Comparison of ENCODE assay signal across 8 cellular contexts in the genomic region with DNA sequence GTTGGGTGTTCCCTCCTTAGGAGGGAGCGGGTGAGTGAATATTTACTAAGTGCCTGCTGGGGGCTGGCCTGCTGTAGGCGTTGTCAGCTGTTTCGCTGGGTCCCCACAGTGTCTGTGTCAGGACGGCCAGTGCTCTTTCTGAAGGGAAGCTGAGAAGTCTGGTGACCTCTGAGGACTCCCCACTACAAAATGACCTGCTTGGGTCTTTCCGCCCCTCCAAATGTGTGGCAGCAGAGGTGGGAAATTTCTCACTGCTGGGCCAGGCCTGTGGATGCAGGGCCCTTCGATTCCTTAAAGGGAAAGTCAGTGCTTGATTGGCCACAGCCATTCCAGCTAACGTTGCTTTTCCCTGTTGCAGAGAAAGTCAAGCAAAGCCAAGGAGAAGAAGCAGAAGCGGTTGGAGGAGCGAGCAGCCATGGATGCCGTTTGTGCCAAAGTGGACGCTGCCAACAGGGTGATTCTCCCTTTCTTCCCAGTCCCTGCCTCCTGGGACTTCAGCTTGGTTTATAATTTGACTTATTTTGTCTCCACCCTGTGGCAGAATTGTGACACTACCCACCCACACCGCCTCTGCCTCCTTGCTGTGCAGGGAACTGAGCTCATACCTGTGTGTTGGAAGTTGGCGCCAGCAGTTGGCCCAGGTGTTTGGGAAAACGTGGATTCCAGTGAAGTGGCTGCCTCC. TPM values are rescaled to one million over a fixed set of nuclear protein-coding genes. Genes with fewer than 3 reads are reported as not detected.
DNase-seq lines count a peak whose midpoint lies in the region; ATAC-seq and TF ChIP-seq lines count a peak whose summit lies in the region.

No MANE protein-coding gene starts in this region.

- DNase-seq in EH (ENCODE audit: low read depth) = peak; percentile 79
- DNase-seq in SK-MEL-5 (ENCODE audit: low read depth, low spot score) = peak; percentile 64
- peak; percentile 77 to 92 (median 88) for DNase-seq in adrenal gland
- DNase-seq in heart left ventricle = peak; percentile 65 to 78 (median 70)
- peak; percentile 70 to 88 for DNase-seq in trophoblast cell

- H3K9me3 ChIP-seq in Loucy (ENCODE audit: insufficient read depth, low read depth, low read length) (no peaks in the 10 kb centered on the region), adrenal gland (replicated peaks in 1 of 3) (no peaks in the 10 kb centered on the region), heart left ventricle (no peaks in the 10 kb centered on the region), trophoblast cell (ENCODE audit: insufficient read depth, low read depth, low read length) (peaks cover 6% of the 10 kb centered on the region)

- peak; percentile 55 to 88 (median 83) for ATAC-seq in heart left ventricle
- ATAC-seq in GM19324 (IDR thresholded peaks at IDR 0.05; ENCODE audit: low FRiP score, unreplicated experiment) = no peak
- ATAC-seq in HG02678 (IDR thresholded peaks at IDR 0.05; ENCODE audit: unreplicated experiment) = no peak

- no peak overlapping the region for H3K4ac ChIP-seq in trophoblast cell (ENCODE audit: low read depth, low read length)

- H3K36me3 ChIP-seq in Loucy (ENCODE audit: insufficient read depth, low read length) = peaks cover 14% of the 10 kb centered on the region; the same call in 1 of the 2 replicates
- peaks cover 0 to 24% of the 10 kb centered on the region in 2 donors for H3K36me3 ChIP-seq in adrenal gland (replicated peaks in 1 of 2)
- H3K36me3 ChIP-seq in heart left ventricle = peaks cover 0 to 42% (median 27%) of the 10 kb centered on the region in 9 donors
- H3K36me3 ChIP-seq in trophoblast cell (ENCODE audit: control insufficient read depth in 1 of 2, insufficient read depth in 2 of 2, low read length in 2 of 2) = peaks cover 19 to 24% of the 10 kb centered on the region in 2 experiments

- H4K91ac ChIP-seq in trophoblast cell (ENCODE audit: low read depth, low read length) = no peak overlapping the region

- H3K18ac ChIP-seq in trophoblast cell (ENCODE audit: low read length) = no peak overlapping the region

- H2AK5ac ChIP-seq in trophoblast cell (ENCODE audit: low read length) = no peak overlapping the region

- H2BK120ac ChIP-seq in trophoblast cell (ENCODE audit: insufficient read depth, low read length, poor library complexity) = no peak overlapping the region

- H3K79me1 ChIP-seq in trophoblast cell (ENCODE audit: low read length) = no peaks in the 10 kb centered on the region

- H4K20me1 ChIP-seq in Loucy (ENCODE audit: insufficient read depth, low read length, poor library complexity, severe bottlenecking) = peaks cover 24% of the 10 kb centered on the region

- H3K27ac ChIP-seq in adrenal gland (peak overlapping the region; percentile 28 to 79 (median 74)), heart left ventricle (peak overlapping the region; percentile 12 to 83 (median 68)), trophoblast cell (ENCODE audit: low read depth, low read length) (no peak overlapping the region)

- H3K9ac ChIP-seq in Loucy (ENCODE audit: low read depth, low read length, poor library complexity, severe bottlenecking) (no peak overlapping the region), trophoblast cell (ENCODE audit: low read length) (no peak overlapping the region)

- no peak overlapping the region for H2AFZ ChIP-seq in Loucy (ENCODE audit: low read length)
- H2AFZ ChIP-seq in trophoblast cell (ENCODE audit: insufficient read depth, low read length, poor library complexity) = no peak overlapping the region

- TF ChIP-seq POLR2A in adrenal gland (IDR thresholded peaks at IDR 0.05) (no peak), heart left ventricle (IDR thresholded peaks at IDR 0.05) (no peak)

- H4K12ac ChIP-seq in trophoblast cell (ENCODE audit: low read depth, low read length) = no peak overlapping the region

- no peak overlapping the region for H2BK5ac ChIP-seq in trophoblast cell (ENCODE audit: low read depth, low read length, poor library complexity)

- WGBS in adrenal gland, 4 donors = 27 to 37% (median 33%) methylated on average over 7 to 14 of the region's 14 CpGs
- WGBS in heart left ventricle, 4 donors = 27 to 38% (median 28%) methylated on average over 14 of the region's 14 CpGs
- no CpG with 5 or more reads among the region's 14 CpGs for WGBS in trophoblast cell (ENCODE audit: extremely low coverage, insufficient coverage, insufficient read length)

- no peaks in the 10 kb centered on the region for H3F3A ChIP-seq in Loucy (ENCODE audit: low read depth)

- TF ChIP-seq CTCF in Loucy (conservative IDR thresholded peaks at IDR 0.05; ENCODE audit: low read length) = peak; percentile 69
- TF ChIP-seq CTCF in adrenal gland (IDR thresholded peaks at IDR 0.05) = peak; percentile 70 to 94 (median 86)
- peak; percentile 55 to 85 (median 75) for TF ChIP-seq CTCF in heart left ventricle (IDR thresholded peaks at IDR 0.05)

- no peaks in the 10 kb centered on the region for H3K27me3 ChIP-seq in Loucy (ENCODE audit: insufficient read depth, low read length, poor library complexity, severe bottlenecking)
- H3K27me3 ChIP-seq in adrenal gland = no peaks in the 10 kb centered on the region
- H3K27me3 ChIP-seq in heart left ventricle = no peaks in the 10 kb centered on the region
- H3K27me3 ChIP-seq in trophoblast cell (ENCODE audit: insufficient read depth, low read length) = no peaks in the 10 kb centered on the region

- no peak overlapping the region for H3K23ac ChIP-seq in trophoblast cell (ENCODE audit: low read length)

- H4K8ac ChIP-seq in trophoblast cell (ENCODE audit: low read depth, low read length) = no peak overlapping the region

- no peak overlapping the region for H2BK12ac ChIP-seq in trophoblast cell (ENCODE audit: low read length)

- H3K4me1 ChIP-seq in Loucy (ENCODE audit: insufficient read depth, low read length, poor library complexity, severe bottlenecking) (peaks cover 23% of the 10 kb centered on the region), adrenal gland (replicated peaks in 1 of 2) (peaks cover 15 to 23% of the 10 kb centered on the region in 2 donors), heart left ventricle (peaks cover 0 to 31% (median 22%) of the 10 kb centered on the region in 12 donors), trophoblast cell (ENCODE audit: control insufficient read depth in 1 of 2, insufficient read depth in 2 of 2, low read length in 2 of 2) (no peaks in the 10 kb centered on the region)

- H3K9me2 ChIP-seq in Loucy (replicated peaks; ENCODE audit: low read depth, low read length) = no peaks in the 10 kb centered on the region

- in situ Hi-C loops in SK-MEL-5 (cut with HindIII; ENCODE audit: low pct_unique_long_range_greater_than_20kb, low sequenced_read_pairs) = no loop called here

- H3K14ac ChIP-seq in trophoblast cell (ENCODE audit: low read length) = no peak overlapping the region

- H3K4me2 ChIP-seq in Loucy (ENCODE audit: low read depth, low read length, poor library complexity, severe bottlenecking) (no peak overlapping the region), trophoblast cell (ENCODE audit: low read length) (no peak overlapping the region)

- H3K4me3 ChIP-seq in Loucy (ENCODE audit: low read length, poor library complexity, severe bottlenecking) = no peak overlapping the region
- peak overlapping the region in 1 of 4 donors; percentile 8 for H3K4me3 ChIP-seq in adrenal gland
- H3K4me3 ChIP-seq in heart left ventricle = peak overlapping the region in 10 of 12 donors; percentile 0 to 46 (median 27)
- no peak overlapping the region for H3K4me3 ChIP-seq in trophoblast cell (ENCODE audit: low read depth, low read length)

- intact Hi-C loops in adrenal gland (cut with DNase I) (loop anchor here (2.0 to 10.0 kb wide), 2 partner anchors 109 to 181 kb away; partner anchors contain the start of gene ZFTA (in 1 of the 2)), heart left ventricle (cut with DNase I) (loop anchor here (1.0 to 10.0 kb wide), 8 partner anchors 71 to 181 kb away; partner anchors contain the start of gene ZFTA (in 6 of the 10))

- H3K79me2 ChIP-seq in Loucy (ENCODE audit: insufficient read depth, low read length) = peaks cover 52% of the 10 kb centered on the region
- no peaks in the 10 kb centered on the region for H3K79me2 ChIP-seq in trophoblast cell (ENCODE audit: control insufficient read depth, insufficient read depth, low read length, poor library complexity)

RNA-seq across cellular contexts. Expression of gene NAA40, which starts 6.8 kb away (rescaled TPM):
- 8.7 and 10.0 TPM in 2 replicates for total RNA-seq in SK-MEL-5 (2014; rRNA removed; shearing (Covaris generic))
- 16.6 and 20.7 TPM in 2 replicates for polyA plus RNA-seq in SK-MEL-5 (2015; cell fraction: cytosol; rRNA removed)
- polyA plus RNA-seq in SK-MEL-5 (2015; cell fraction: nucleus; rRNA removed) = 82.2 and 103 TPM in 2 replicates
- total RNA-seq in adrenal gland (10 to 100 TPM; 11.6 to 61.3 (median 20.0) TPM), heart left ventricle (10 to 100 TPM in 8 of 9 donors, 1 to 10 TPM in 1; 9.7 to 26.1 (median 18.8) TPM)
- polyA plus RNA-seq in adrenal gland (10 to 100 TPM; 13.0 to 37.0 (median 29.7) TPM), heart left ventricle (10 to 100 TPM; 19.6 to 19.9 TPM)
- 12.0 and 12.4 TPM in 2 replicates for polyA plus RNA-seq in trophoblast cell (2013)

RNA-seq across cellular contexts. Expression of gene RCOR2, which starts 28.7 kb away (rescaled TPM):
- 0.63 and 0.80 TPM in 2 replicates for total RNA-seq in SK-MEL-5 (2014; rRNA removed; shearing (Covaris generic))
- polyA plus RNA-seq in SK-MEL-5 (2015; cell fraction: cytosol; rRNA removed) = 1.4 and 1.8 TPM in 2 replicates
- polyA plus RNA-seq in SK-MEL-5 (2015; cell fraction: nucleus; rRNA removed) = 1.9 and 2.9 TPM in 2 replicates
- 1 to 10 TPM in 5 of 8 donors, under 1 TPM in 1, not detected in 2; 0.52 to 1.8 (median 1.2) TPM for total RNA-seq in adrenal gland
- polyA plus RNA-seq in adrenal gland = 1 to 10 TPM in 1 of 3 donors, under 1 TPM in 2; 0.33 to 4.5 (median 0.64) TPM
- total RNA-seq in heart left ventricle = 1 to 10 TPM; 1.9 to 5.7 (median 4.2) TPM
- polyA plus RNA-seq in heart left ventricle = 1 to 10 TPM; 3.8 to 4.8 TPM
- polyA plus RNA-seq in trophoblast cell (2013) = 11.6 and 13.0 TPM in 2 replicates

RNA-seq across cellular contexts. Expression of gene COX8A, which starts 28.8 kb away (rescaled TPM):
- 583 and 585 TPM in 2 replicates for total RNA-seq in SK-MEL-5 (2014; rRNA removed; shearing (Covaris generic))
- 517 and 683 TPM in 2 replicates for polyA plus RNA-seq in SK-MEL-5 (2015; cell fraction: cytosol; rRNA removed)
- polyA plus RNA-seq in SK-MEL-5 (2015; cell fraction: nucleus; rRNA removed) = 74.4 and 88.3 TPM in 2 replicates
- total RNA-seq in adrenal gland (100 to 1,000 TPM; 390 to 690 (median 426) TPM), heart left ventricle (1,000 to 10,000 TPM in 4 of 9 donors, 100 to 1,000 TPM in 5; 673 to 1,925 (median 988) TPM)
- polyA plus RNA-seq in adrenal gland (100 to 1,000 TPM; 279 to 810 (median 358) TPM), heart left ventricle (1,000 to 10,000 TPM; 2,141 to 2,448 TPM)
- polyA plus RNA-seq in trophoblast cell (2013) = 385 and 425 TPM in 2 replicates

RNA-seq across cellular contexts. Expression of gene OTUB1, which starts 40.6 kb away (rescaled TPM):
- 37.3 and 39.2 TPM in 2 replicates for total RNA-seq in SK-MEL-5 (2014; rRNA removed; shearing (Covaris generic))
- 86.7 and 96.2 TPM in 2 replicates for polyA plus RNA-seq in SK-MEL-5 (2015; cell fraction: cytosol; rRNA removed)
- 149 and 171 TPM in 2 replicates for polyA plus RNA-seq in SK-MEL-5 (2015; cell fraction: nucleus; rRNA removed)
- 10 to 100 TPM; 41.4 to 93.7 (median 67.7) TPM for total RNA-seq in adrenal gland
- 10 to 100 TPM; 59.7 to 70.6 (median 60.5) TPM for polyA plus RNA-seq in adrenal gland
- 10 to 100 TPM; 47.4 to 73.1 (median 54.5) TPM for total RNA-seq in heart left ventricle
- polyA plus RNA-seq in heart left ventricle = 10 to 100 TPM; 46.7 to 83.1 TPM
- polyA plus RNA-seq in trophoblast cell (2013) = 88.2 and 91.1 TPM in 2 replicates

Comparison
In these comparisons a context has a peak if more than half of its experiments do, and no peak if none do; other contexts are left out.
1. H3K4me3 ChIP-seq: peak in heart left ventricle (10 of 12); none in Loucy (single experiment) and trophoblast cell (single experiment).
2. ATAC-seq: peak in heart left ventricle (4 of 4); none in GM19324 (single experiment) and HG02678 (single experiment).
3. Peak in every context shown above with its lines, with median percentiles within 50 percentile points of each other: DNase-seq and CTCF ChIP-seq.